8 cellular contexts compared by ENCODE assay signal in the genomic region with DNA sequence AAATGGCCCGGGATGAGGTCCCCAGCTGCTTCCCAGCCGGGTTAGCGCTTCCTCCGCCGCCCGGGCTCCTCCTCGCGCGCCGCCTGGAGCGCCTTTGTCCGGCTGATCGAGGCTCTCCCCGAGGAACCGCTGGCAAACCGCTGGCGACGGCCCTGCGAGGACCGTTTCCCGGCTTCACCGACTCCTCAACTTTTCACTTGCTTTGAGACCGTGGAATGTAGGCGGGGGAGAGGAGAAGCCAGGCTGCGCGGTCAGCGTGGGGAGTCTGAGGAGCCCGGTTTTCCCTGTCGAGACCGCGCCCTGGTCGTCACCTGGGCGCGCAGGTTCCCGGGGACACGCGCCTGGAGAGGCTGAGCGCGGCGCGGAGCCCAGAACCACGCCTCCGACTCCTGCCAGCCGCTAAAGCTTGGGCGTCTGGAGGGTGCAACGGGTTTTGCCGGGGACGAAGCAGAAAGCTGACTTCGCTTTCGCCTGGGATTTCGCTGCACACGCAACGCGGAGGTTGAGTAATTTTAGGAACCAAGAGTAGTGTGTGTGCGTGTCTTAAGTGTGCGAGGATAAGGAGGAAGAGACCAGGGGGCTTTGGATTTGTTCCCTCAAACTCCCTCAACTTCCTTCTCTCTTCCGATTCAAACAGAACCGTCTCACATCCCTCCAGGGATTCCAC. TPM values are rescaled to one million over a fixed set of nuclear protein-coding genes. Genes with fewer than 3 reads are reported as not detected.
DNase-seq lines count a peak whose midpoint lies in the region; ATAC-seq, FAIRE-seq and TF ChIP-seq lines count a peak whose summit lies in the region.

No MANE protein-coding gene starts in this region.

- TF ChIP-seq POLR2A in GM12878 (IDR thresholded peaks at IDR 0.05; ENCODE audit: low read depth, low read length), result peak; percentile 66; the same call in 1 of the 2 replicates
- TF ChIP-seq POLR2A in sigmoid colon (IDR thresholded peaks at IDR 0.05), result no peak

- peaks cover 29% of the 10 kb centered on the region for H3K79me2 ChIP-seq in GM12878 (ENCODE audit: control insufficient read depth, insufficient read depth, low read length)

- in situ Hi-C loops in SK-MEL-5 (cut with HindIII; ENCODE audit: low pct_unique_long_range_greater_than_20kb, low sequenced_read_pairs), result no loop called here
- in situ Hi-C loops in GM12878 (cut with MboI), result loop anchor here (5.0 kb wide), 1 partner anchor 124 kb away; no protein-coding TSS in a partner anchor

- POLR2A ChIA-PET in GM12878 (lab: Charles Lee), result interaction anchor here (0.9 to 1.8 kb wide), 9 partner anchors 12 to 232 kb away, joined by 3 to 6 read pairs (median 3); no protein-coding TSS in a partner anchor

- CTCF ChIA-PET in GM12878 (lab: Yijun Ruan, JAX), result interaction anchor here (1.0 to 3.5 kb wide), 7 partner anchors 11 to 373 kb away, joined by 3 to 14 read pairs (median 6); no protein-coding TSS in a partner anchor

- H4K20me1 ChIP-seq in GM12878 (ENCODE audit: control insufficient read depth, insufficient read depth), result no peaks in the 10 kb centered on the region

- ATAC-seq in GM19452 (IDR thresholded peaks at IDR 0.05; ENCODE audit: unreplicated experiment) (peak; percentile 7), GM12878 (peak; percentile 62)

- H3K36me3 ChIP-seq in GM12878 (ENCODE audit: control insufficient read depth in 2 of 2, insufficient read depth in 2 of 2, low read length in 1 of 2) (no peaks in the 10 kb centered on the region), sigmoid colon (no peaks in the 10 kb centered on the region)

- no peaks in the 10 kb centered on the region; the same call in 1 of the 2 replicates for H3K4me1 ChIP-seq in GM12878 (ENCODE audit: control insufficient read depth, insufficient read depth, low read length)
- peaks cover 0 to 19% (median 12%) of the 10 kb centered on the region in 4 donors for H3K4me1 ChIP-seq in sigmoid colon

- BruUV-seq in GM12878 (replicated peaks; lab: Mats Ljungman, UMichigan), result no TSS peak

- intact Hi-C loops in GM12878 (cut with micrococcal nuclease; ENCODE audit: unreplicated experiment), result loop anchor here (2.0 to 10.0 kb wide), 2 partner anchors 80 to 234 kb away; a partner anchor contains a TSS
- intact Hi-C loops in sigmoid colon (cut with DNase I), result loop anchor here (2.0 to 10.0 kb wide), 5 partner anchors 70 to 976 kb away; a partner anchor contains a TSS

- H3K27me3 ChIP-seq in GM12878 (replicated peaks in 1 of 2; ENCODE audit: control insufficient read depth in 2 of 2, insufficient read depth in 2 of 2, low read length in 1 of 2), result no peaks in the 10 kb centered on the region
- no peaks in the 10 kb centered on the region for H3K27me3 ChIP-seq in sigmoid colon

- peak overlapping the region; percentile 88 for H3K9ac ChIP-seq in GM12878 (ENCODE audit: control insufficient read depth, insufficient read depth, low read length)

- DNase-seq in DMS 273 (lab: John Stamatoyannopoulos, UW; ENCODE audit: unreplicated experiment) (peak; percentile 77), HT-29 (ENCODE audit: low spot score) (peak; percentile 92), SK-MEL-5 (ENCODE audit: low read depth, low spot score) (peak; percentile 38), GM12878 (ENCODE audit: low read depth, low spot score) (peak; percentile 11), sigmoid colon (peak; percentile 74), NCI-H1436 treated with DMSO at 0.1 percent for 48 hours (lab: John Stamatoyannopoulos, UW) (no peak)

- H3K27ac ChIP-seq in GM12878 (ENCODE audit: control insufficient read depth, insufficient read depth), result peak overlapping the region; percentile 76
- H3K27ac ChIP-seq in sigmoid colon, result peak overlapping the region; percentile 95 to 99 (median 99)

- no peaks in the 10 kb centered on the region; the same call in 1 of the 3 replicates for H3K9me3 ChIP-seq in GM12878 (replicated peaks; ENCODE audit: control insufficient read depth, insufficient read depth, low read length)
- H3K9me3 ChIP-seq in sigmoid colon, result no peaks in the 10 kb centered on the region

- H3K4me3 ChIP-seq in GM12878 (peak overlapping the region; percentile 89), iPS-11a (ENCODE audit: low read depth, low read length) (peak overlapping the region; percentile 69), sigmoid colon (peak overlapping the region; percentile 59 to 89 (median 80))

- no peak for TF ChIP-seq RAD21 in GM12878 (IDR thresholded peaks at IDR 0.05; ENCODE audit: insufficient read depth, low read depth, low read length)

- TF ChIP-seq CTCF in GM12878 (IDR thresholded peaks at IDR 0.05 in 2 of 3, conservative IDR thresholded peaks at IDR 0.05 in 1 of 3; ENCODE audit: control insufficient read depth in 2 of 3, extremely low read depth in 1 of 3, insufficient read depth in 1 of 3, low read depth in 3 of 3, low read length in 3 of 3) (no peak), sigmoid colon (IDR thresholded peaks at IDR 0.05) (no peak)

- SMC1A ChIA-PET in GM12878 (lab: Charles Lee; ENCODE audit: uncharacterized antibody, unreplicated experiment), result interaction anchor here (1.1 to 4.2 kb wide), 15 partner anchors 9 to 138 kb away, joined by 3 to 16 read pairs (median 4); no protein-coding TSS in a partner anchor

- RAD21 ChIA-PET in GM12878 (lab: Charles Lee; ENCODE audit: unreplicated experiment), result interaction anchor here (0.7 to 1.5 kb wide), 7 partner anchors 15 to 136 kb away, joined by 3 to 5 read pairs (median 3); no protein-coding TSS in a partner anchor

- H3K4me2 ChIP-seq in GM12878 (ENCODE audit: control insufficient read depth, insufficient read depth), result peak overlapping the region; percentile 86

- peak overlapping the region; percentile 80 for H2AFZ ChIP-seq in GM12878 (ENCODE audit: control insufficient read depth, low read depth, low read length)

- TF ChIP-seq EP300 in GM12878 (IDR thresholded peaks at IDR 0.05; ENCODE audit: borderline replicate concordance in 1 of 2, control insufficient read depth in 1 of 2, low read depth in 2 of 2, low read length in 2 of 2) (0 out of 4 replicates have a peak, but pooled peaks of 1 of the 2 experiments have one; percentile 41), sigmoid colon (IDR thresholded peaks at IDR 0.05) (peak in 1 of 4 donors; percentile 17)

- no peak for FAIRE-seq in GM12878 (lab: Jason Lieb, UNC)

- WGBS in GM12878 (ENCODE audit: insufficient coverage, insufficient replicate concordance, low lambda C conversion rate, missing lambda C conversion rate), result 1% methylated on average over 52 of the region's 58 CpGs
- WGBS in sigmoid colon, 2 donors, result 0% methylated on average over 58 of the region's 58 CpGs

TF ChIP-seq in GM12878, 131 proteins besides CTCF, POLR2A, EP300 and RAD21 (continues in another document):
- TF ChIP-seq IKZF1 (conservative IDR thresholded peaks at IDR 0.05), result peak; percentile 89
- TF ChIP-seq CBFB (IDR thresholded peaks at IDR 0.05; ENCODE audit: low read depth), result no peak
- no peak for TF ChIP-seq SUPT20H (IDR thresholded peaks at IDR 0.05; ENCODE audit: borderline replicate concordance, control insufficient read depth, low read depth, low read length)
- no peak for TF ChIP-seq HDGF (IDR thresholded peaks at IDR 0.05)
- 0 out of 2 replicates have a peak, but pooled peaks have one; percentile 15 for TF ChIP-seq TAF1 (IDR thresholded peaks at IDR 0.05; ENCODE audit: borderline replicate concordance, low read depth, low read length)
- TF ChIP-seq, protein P1, sequence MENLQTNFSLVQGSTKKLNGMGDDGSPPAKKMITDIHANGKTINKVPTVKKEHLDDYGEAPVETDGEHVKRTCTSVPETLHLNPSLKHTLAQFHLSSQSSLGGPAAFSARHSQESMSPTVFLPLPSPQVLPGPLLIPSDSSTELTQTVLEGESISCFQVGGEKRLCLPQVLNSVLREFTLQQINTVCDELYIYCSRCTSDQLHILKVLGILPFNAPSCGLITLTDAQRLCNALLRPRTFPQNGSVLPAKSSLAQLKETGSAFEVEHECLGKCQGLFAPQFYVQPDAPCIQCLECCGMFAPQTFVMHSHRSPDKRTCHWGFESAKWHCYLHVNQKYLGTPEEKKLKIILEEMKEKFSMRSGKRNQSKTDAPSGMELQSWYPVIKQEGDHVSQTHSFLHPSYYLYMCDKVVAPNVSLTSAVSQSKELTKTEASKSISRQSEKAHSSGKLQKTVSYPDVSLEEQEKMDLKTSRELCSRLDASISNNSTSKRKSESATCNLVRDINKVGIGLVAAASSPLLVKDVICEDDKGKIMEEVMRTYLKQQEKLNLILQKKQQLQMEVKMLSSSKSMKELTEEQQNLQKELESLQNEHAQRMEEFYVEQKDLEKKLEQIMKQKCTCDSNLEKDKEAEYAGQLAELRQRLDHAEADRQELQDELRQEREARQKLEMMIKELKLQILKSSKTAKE (IDR thresholded peaks at IDR 0.05; ENCODE audit: low read depth, poor library complexity, severe bottlenecking), result no peak
- peak; percentile 59; the same call in 1 of the 2 replicates for TF ChIP-seq MTA3 (IDR thresholded peaks at IDR 0.05; ENCODE audit: borderline replicate concordance, low read length)
- no peak for TF ChIP-seq SMC3 (IDR thresholded peaks at IDR 0.05; ENCODE audit: borderline replicate concordance, low read length)

RNA-seq across cellular contexts. Expression of a gene that starts 7.3 kb away (rescaled TPM):
- 22.3 and 25.1 TPM in 2 replicates for total RNA-seq in HT-29 (2014; rRNA removed; shearing (Covaris generic))
- 3.5 and 4.2 TPM in 2 replicates for total RNA-seq in SK-MEL-5 (2014; rRNA removed; shearing (Covaris generic))
- 2.0 and 2.8 TPM in 2 replicates for polyA plus RNA-seq in SK-MEL-5 (2015; cell fraction: cytosol; rRNA removed)
- polyA plus RNA-seq in SK-MEL-5 (2015; cell fraction: nucleus; rRNA removed), result 5.0 and 5.4 TPM in 2 replicates
- 129 and 133 TPM in 2 replicates for total RNA-seq in GM12878 (2013; cell fraction: nucleolus; rRNA removed)
- total RNA-seq in GM12878 (2014; rRNA removed) (12.5 and 13.5 TPM in 2 replicates), GM12878 (2014; rRNA removed; fragmentation: Illumina TruSeq; extraction: Trizol) (14.6 and 16.1 TPM in 2 replicates), GM12878 (2021) (14.6 and 15.2 TPM in 2 replicates), sigmoid colon (10 to 100 TPM; 13.9 to 23.3 (median 17.0) TPM)
- polyA plus RNA-seq in GM12878 (2011; ENCODE audit: low read depth), result 2.1 TPM
- polyA plus RNA-seq in GM12878 (2011; rRNA removed) (8.5 and 13.5 TPM in 2 replicates), GM12878 (2014; fragmentation: Illumina TruSeq; extraction: Trizol) (11.3 and 13.6 TPM in 2 replicates), GM12878 (2014; fragmentation: Nextera tagmentation; extraction: Ambion mirVana) (1 to 10 TPM; 1.3 to 2.1 TPM), GM12878 (2014; rRNA removed) (5.4 and 6.1 TPM in 2 replicates), GM12878 (2016; fragmentation: Nextera tagmentation; extraction: Ambion mirVana) (1 to 10 TPM; 3.3 to 4.7 TPM), sigmoid colon (1 to 10 TPM; 1.2 to 3.5 (median 1.4) TPM)
- polyA plus RNA-seq in GM12878 (2011; cell fraction: cytosol; rRNA removed), result 2.5 and 2.7 TPM in 2 replicates
- 13.0 and 14.5 TPM in 2 replicates for polyA plus RNA-seq in GM12878 (2011; cell fraction: nucleus; rRNA removed)
- polyA plus RNA-seq in GM12878 (2012), result 4.1 and 4.8 TPM in 2 replicates
- 33.8 and 44.9 TPM in 2 replicates for polyA minus RNA-seq in GM12878 (2011; rRNA and poly(A)+ RNA removed)
- 5.7 and 6.7 TPM in 2 replicates for polyA minus RNA-seq in GM12878 (2011; cell fraction: cytosol; rRNA and poly(A)+ RNA removed)
- polyA minus RNA-seq in GM12878 (2011; cell fraction: nucleus; rRNA and poly(A)+ RNA removed), result 20.7 and 37.2 TPM in 2 replicates
